Comparison of ENCODE assay signal across 9 cellular contexts in genomic region chr19:5949792-5950305, GRCh38. TPM values are rescaled to one million over a fixed set of nuclear protein-coding genes. Genes with fewer than 3 reads are reported as not detected.
DNase-seq lines count a peak whose midpoint lies in the region; ATAC-seq and FAIRE-seq lines count a peak whose summit lies in the region.
"Had no signal": no experiment of that assay in that cellular context is flagged by ENCODE, and none has a peak within 500 bp of the region (broad histone marks: within the 10 kb centered on the region; RNA-seq: fewer than 3 reads in every experiment).

No MANE protein-coding gene starts in this region.

- peak; percentile 37 for ATAC-seq in central memory CD8-positive, alpha-beta T cell (replicated peaks; ENCODE audit: extremely low read depth, poor library complexity, severe bottlenecking)
- no peak for ATAC-seq in left colon

- peak overlapping the region; percentile 11; the same call in 1 of the 2 replicates for H3K4me3 ChIP-seq in Jurkat, Clone E6-1 (ENCODE audit: low read length)
- H3K4me3 ChIP-seq in rectal smooth muscle tissue (ENCODE audit: low read length): peak overlapping the region; percentile 39

- peaks cover 69% of the 10 kb centered on the region for H3K4me1 Mint-ChIP-seq in T-helper 2 cell treated with Interferon-gamma antibody and Interleukin-4, amounts not matched to agents 5 μg/mL and 100 μg/mL, for 36 hours (ENCODE audit: low read depth)
- H3K4me1 Mint-ChIP-seq in central memory CD8-positive, alpha-beta T cell: peaks cover 86% of the 10 kb centered on the region

- intact Hi-C loops in left colon (cut with DNase I, micrococcal nuclease): no loop called here

- peak overlapping the region; percentile 84 for H3K27ac Mint-ChIP-seq in T-helper 2 cell treated with Interferon-gamma antibody and Interleukin-4, amounts not matched to agents 5 μg/mL and 100 μg/mL, for 36 hours
- H3K27ac Mint-ChIP-seq in central memory CD8-positive, alpha-beta T cell (ENCODE audit: low read depth): peak overlapping the region; percentile 58

- H3K9ac ChIP-seq in rectal smooth muscle tissue (ENCODE audit: low read length): no peak overlapping the region

- FAIRE-seq in RCC 7860 (lab: Jason Lieb, UNC) (no peak), GM19239 (lab: Jason Lieb, UNC) (no peak)
- FAIRE-seq: G401.6 had no signal

- H3K27ac ChIP-seq in rectal smooth muscle tissue (ENCODE audit: low read depth, low read length): peak overlapping the region; percentile 88

- H3K4me1 ChIP-seq in rectal smooth muscle tissue (ENCODE audit: control insufficient read depth, insufficient read depth, low read length): peaks cover 74% of the 10 kb centered on the region

- H3K36me3 Mint-ChIP-seq in T-helper 2 cell treated with Interferon-gamma antibody and Interleukin-4, amounts not matched to agents 5 μg/mL and 100 μg/mL, for 36 hours (ENCODE audit: low read depth): peaks cover 29% of the 10 kb centered on the region
- H3K36me3 Mint-ChIP-seq in central memory CD8-positive, alpha-beta T cell (ENCODE audit: insufficient read depth): peaks cover 12% of the 10 kb centered on the region

- peak overlapping the region; percentile 62 for H3K4me3 Mint-ChIP-seq in T-helper 2 cell treated with Interferon-gamma antibody and Interleukin-4, amounts not matched to agents 5 μg/mL and 100 μg/mL, for 36 hours
- peak overlapping the region; percentile 36 for H3K4me3 Mint-ChIP-seq in central memory CD8-positive, alpha-beta T cell

- no peaks in the 10 kb centered on the region for H3K9me3 Mint-ChIP-seq in T-helper 2 cell treated with Interferon-gamma antibody and Interleukin-4, amounts not matched to agents 5 μg/mL and 100 μg/mL, for 36 hours
- H3K9me3 Mint-ChIP-seq in central memory CD8-positive, alpha-beta T cell: no peaks in the 10 kb centered on the region

- H3K27me3 ChIP-seq in rectal smooth muscle tissue (ENCODE audit: control insufficient read depth, insufficient read depth, low read length): no peaks in the 10 kb centered on the region

- peak; percentile 84 for DNase-seq in Jurkat, Clone E6-1 (ENCODE audit: low read depth, low spot score)
- no peak for DNase-seq in T-helper 2 cell treated with Interferon-gamma antibody and Interleukin-4, amounts not matched to agents 5 μg/mL and 100 μg/mL, for 36 hours (ENCODE audit: low spot score)
- DNase-seq in central memory CD8-positive, alpha-beta T cell (ENCODE audit: low spot score in 2 of 2): no peak
- no peak for DNase-seq in RCC 7860 (ENCODE audit: low spot score)
- DNase-seq in Ammon's horn (ENCODE audit: low spot score): no peak
- DNase-seq in GM19239 (ENCODE audit: insufficient read length, low spot score): no peak
- no peak for DNase-seq in left colon

- no peaks in the 10 kb centered on the region for H3K27me3 Mint-ChIP-seq in T-helper 2 cell treated with Interferon-gamma antibody and Interleukin-4, amounts not matched to agents 5 μg/mL and 100 μg/mL, for 36 hours (ENCODE audit: low read depth)
- no peaks in the 10 kb centered on the region for H3K27me3 Mint-ChIP-seq in central memory CD8-positive, alpha-beta T cell

- H3K36me3 ChIP-seq in rectal smooth muscle tissue (ENCODE audit: control insufficient read depth, insufficient read depth, low read length): no peaks in the 10 kb centered on the region

RNA-seq across cellular contexts. Expression of gene RANBP3, which starts 28.1 kb away (rescaled TPM):
- polyA plus RNA-seq in Jurkat, Clone E6-1 (2012; ENCODE audit: insufficient read depth, insufficient read length): 62.0 TPM
- total RNA-seq in left colon: 10 to 100 TPM; 44.2 to 50.3 TPM

RNA-seq across cellular contexts. Expression of gene CAPS, which starts 35.8 kb away (rescaled TPM):
- polyA plus RNA-seq in Jurkat, Clone E6-1 (2012; ENCODE audit: insufficient read depth, insufficient read length): 1.5 TPM
- total RNA-seq in left colon: 10 to 100 TPM; 14.3 to 18.6 TPM

RNA-seq across cellular contexts. Expression of gene VMAC, which starts 45.2 kb away (rescaled TPM):
- polyA plus RNA-seq in Jurkat, Clone E6-1 (2012; ENCODE audit: insufficient read depth, insufficient read length): 1.9 TPM
- 1 to 10 TPM; 6.0 to 6.3 TPM for total RNA-seq in left colon

RNA-seq across cellular contexts. Expression of gene NDUFA11, which starts 46.3 kb away (rescaled TPM):
- 328 TPM for polyA plus RNA-seq in Jurkat, Clone E6-1 (2012; ENCODE audit: insufficient read depth, insufficient read length)
- total RNA-seq in left colon: 100 to 1,000 TPM; 175 to 187 TPM
